ENCODE assay signal across 12 cellular contexts in genomic region chrX:12007881-12008280, GRCh38.
A peak's percentile ranks its signal among the peaks of the same experiment; 100 is the strongest.
DNase-seq lines count a peak whose midpoint lies in the region; ATAC-seq and TF ChIP-seq lines count a peak whose summit lies in the region.
"Had no signal": no experiment of that assay in that cellular context is flagged by ENCODE, and none has a peak within 500 bp of the region (broad histone marks: within the 10 kb centered on the region; RNA-seq: fewer than 3 reads in every experiment).

No MANE protein-coding gene starts in this region.

- no peak for TF ChIP-seq CTCF in mammary epithelial cell (conservative IDR thresholded peaks at IDR 0.05 in 1 of 2, IDR thresholded peaks at IDR 0.05 in 1 of 2; ENCODE audit: extremely low read depth in 1 of 2, insufficient read depth in 1 of 2, low read depth in 1 of 2, low read length in 2 of 2)

- H3K4me3 ChIP-seq in mammary epithelial cell (replicated peaks in 1 of 3; ENCODE audit: insufficient read depth in 1 of 3, low read depth in 2 of 3, low read length in 3 of 3) (no peak overlapping the region), skeletal muscle cell (ENCODE audit: low read depth, low read length) (no peak overlapping the region), neuronal stem cell (ENCODE audit: low read length in 2 of 2) (no peak overlapping the region)

- H3K4me1 ChIP-seq in mammary epithelial cell (ENCODE audit: insufficient read depth, low read length): peaks cover 43% of the 10 kb centered on the region
- no peaks in the 10 kb centered on the region for H3K4me1 ChIP-seq in neuronal stem cell (ENCODE audit: control insufficient read depth in 2 of 2, insufficient read depth in 1 of 2, low read depth in 1 of 2, low read length in 2 of 2)

- no peak overlapping the region for H2BK15ac ChIP-seq in neuronal stem cell (ENCODE audit: low read length)

- DNase-seq in activated naive CD4-positive, alpha-beta T cell treated with anti-CD3 and anti-CD28 coated beads for 36 hours: peak; percentile 13
- DNase-seq in activated naive CD4-positive, alpha-beta T cell treated with Interleukin-2 at 50 U/mL for 16 hours: no peak
- peak; percentile 39 for DNase-seq in HS-27A (ENCODE audit: low read depth)
- peak; percentile 87 for DNase-seq in mammary epithelial cell
- DNase-seq in skeletal muscle cell (ENCODE audit: low read depth): peak; percentile 66
- DNase-seq in neuronal stem cell (ENCODE audit: low spot score): no peak
- DNase-seq in COLO668 (lab: John Stamatoyannopoulos, UW; ENCODE audit: unreplicated experiment): no peak
- DNase-seq: activated effector memory CD4-positive, alpha-beta T cell treated with anti-CD3 and anti-CD28 coated beads, Interleukin-2, amount 50 U/mL, for 16 hours; substantia nigra had no signal

- no peaks in the 10 kb centered on the region for H3K79me2 ChIP-seq in mammary epithelial cell (ENCODE audit: insufficient read depth, low read length)

- H3K36me3 ChIP-seq in mammary epithelial cell (ENCODE audit: insufficient read depth, low read length) (no peaks in the 10 kb centered on the region), neuronal stem cell (replicated peaks in 1 of 2; ENCODE audit: control insufficient read depth in 2 of 2, insufficient read depth in 2 of 2, low read length in 2 of 2) (no peaks in the 10 kb centered on the region)

- in situ Hi-C loops in mammary epithelial cell (cut with MboI; ENCODE audit: low sequenced_read_pairs in 2 of 2): no loop called here

- H3K18ac ChIP-seq in neuronal stem cell (ENCODE audit: low read length): no peak overlapping the region

- intact Hi-C loops in activated naive CD4-positive, alpha-beta T cell treated with anti-CD3 and anti-CD28 coated beads for 36 hours (cut with micrococcal nuclease): no loop called here
- intact Hi-C loops in mammary epithelial cell (cut with micrococcal nuclease): no loop called here

- no peak overlapping the region for H2BK5ac ChIP-seq in neuronal stem cell (ENCODE audit: low read length)

- no peak for ATAC-seq in GM18861 (IDR thresholded peaks at IDR 0.05; ENCODE audit: unreplicated experiment)
- ATAC-seq: HepG2 had no signal

- H4K20me1 ChIP-seq in mammary epithelial cell (ENCODE audit: insufficient read depth, low read length): no peaks in the 10 kb centered on the region

- no peak overlapping the region for H3K4ac ChIP-seq in neuronal stem cell (ENCODE audit: low read length)

- no peak overlapping the region for H2AK5ac ChIP-seq in neuronal stem cell (ENCODE audit: low read depth, low read length)

- H3K9me3 ChIP-seq in mammary epithelial cell (replicated peaks; ENCODE audit: insufficient read depth, low read length) (no peaks in the 10 kb centered on the region), neuronal stem cell (replicated peaks in 1 of 2; ENCODE audit: control insufficient read depth in 2 of 2, insufficient read depth in 1 of 2, low read depth in 1 of 2, low read length in 2 of 2) (no peaks in the 10 kb centered on the region)

- H3K4me2 ChIP-seq in mammary epithelial cell (ENCODE audit: insufficient read depth, low read depth, low read length) (peak overlapping the region; percentile 4), neuronal stem cell (ENCODE audit: insufficient read depth, low read length, poor library complexity, severe bottlenecking) (no peak overlapping the region)

- H4K8ac ChIP-seq in neuronal stem cell (ENCODE audit: low read depth, low read length): no peak overlapping the region

- no peak overlapping the region for H3K23ac ChIP-seq in neuronal stem cell (ENCODE audit: low read depth, low read length, poor library complexity)

- H4K91ac ChIP-seq in neuronal stem cell (ENCODE audit: low read depth, low read length, poor library complexity): no peak overlapping the region

- peak overlapping the region; percentile 51 for H3K27ac ChIP-seq in mammary epithelial cell (ENCODE audit: insufficient read depth, low read depth, low read length)
- H3K27ac ChIP-seq in neuronal stem cell (replicated peaks; ENCODE audit: low read length): no peak overlapping the region

- no peak overlapping the region for H2BK12ac ChIP-seq in neuronal stem cell (ENCODE audit: low read length)

- H3K27me3 Mint-ChIP-seq in activated naive CD4-positive, alpha-beta T cell treated with anti-CD3 and anti-CD28 coated beads for 36 hours (ENCODE audit: low read depth): no peaks in the 10 kb centered on the region

- H3K4me1 Mint-ChIP-seq in activated naive CD4-positive, alpha-beta T cell treated with anti-CD3 and anti-CD28 coated beads for 36 hours (ENCODE audit: low read depth): no peaks in the 10 kb centered on the region
- H3K4me1 Mint-ChIP-seq: mesothelial cell of epicardium had no signal

- H3K4me3 Mint-ChIP-seq in activated naive CD4-positive, alpha-beta T cell treated with anti-CD3 and anti-CD28 coated beads for 36 hours: no peak overlapping the region
- H3K4me3 Mint-ChIP-seq: mesothelial cell of epicardium had no signal

- no peak overlapping the region for H3K14ac ChIP-seq in neuronal stem cell (ENCODE audit: low read length)

- H2AFZ ChIP-seq in mammary epithelial cell (ENCODE audit: low read depth, low read length): peak overlapping the region; percentile 30
- H2AFZ ChIP-seq in neuronal stem cell (ENCODE audit: low read length): no peak overlapping the region

- no peaks in the 10 kb centered on the region for H3K9me3 Mint-ChIP-seq in activated naive CD4-positive, alpha-beta T cell treated with anti-CD3 and anti-CD28 coated beads for 36 hours

- no TSS peak for BruUV-seq in mammary epithelial cell (replicated peaks; lab: Mats Ljungman, UMichigan)

- no peaks in the 10 kb centered on the region for H3K79me1 ChIP-seq in neuronal stem cell (ENCODE audit: low read depth, low read length)

- H3K9ac ChIP-seq in mammary epithelial cell (ENCODE audit: insufficient read depth, low read length) (no peak overlapping the region), neuronal stem cell (ENCODE audit: low read depth, low read length, poor library complexity) (no peak overlapping the region)

- 0% methylated on average over 2 of the region's 2 CpGs for WGBS in mammary epithelial cell (ENCODE audit: low coverage, missing lambda C conversion rate)
- WGBS in neuronal stem cell (ENCODE audit: extremely low coverage in 2 of 2, insufficient read length in 2 of 2, insufficient replicate concordance in 1 of 2), 2 donors: no CpG with 5 or more reads among the region's 2 CpGs

- H3K27me3 ChIP-seq in mammary epithelial cell (ENCODE audit: insufficient read depth, low read length): no peaks in the 10 kb centered on the region
- no peaks in the 10 kb centered on the region for H3K27me3 ChIP-seq in neuronal stem cell (ENCODE audit: control insufficient read depth in 3 of 3, insufficient read depth in 3 of 3, low read depth in 1 of 3, low read length in 3 of 3)

- H2BK120ac ChIP-seq in neuronal stem cell (ENCODE audit: low read depth, low read length): no peak overlapping the region

- no peaks in the 10 kb centered on the region for H3K36me3 Mint-ChIP-seq in activated naive CD4-positive, alpha-beta T cell treated with anti-CD3 and anti-CD28 coated beads for 36 hours (ENCODE audit: low read depth)
- H3K36me3 Mint-ChIP-seq: mesothelial cell of epicardium had no signal

- dilution Hi-C loops in mammary epithelial cell (cut with HindIII; ENCODE audit: low sequenced_read_pairs): no loop called here

- CTCF ChIA-PET in activated naive CD4-positive, alpha-beta T cell treated with anti-CD3 and anti-CD28 coated beads for 36 hours (lab: Charles Lee): no interaction called here
- CTCF ChIA-PET in mammary epithelial cell (lab: Charles Lee; ENCODE audit: low non-redundant PET): no interaction called here

- H3K27ac Mint-ChIP-seq in activated naive CD4-positive, alpha-beta T cell treated with anti-CD3 and anti-CD28 coated beads for 36 hours: no peak overlapping the region
- H3K27ac Mint-ChIP-seq: mesothelial cell of epicardium had no signal

Comparison
In these comparisons a context has a peak if more than half of its experiments do, and no peak if none do; other contexts are left out.
1. DNase-seq: peak in activated naive CD4-positive, alpha-beta T cell treated with anti-CD3 and anti-CD28 coated beads for 36 hours (single experiment), HS-27A (single experiment), mammary epithelial cell (single experiment) and skeletal muscle cell (single experiment); none in activated naive CD4-positive, alpha-beta T cell treated with Interleukin-2 at 50 U/mL for 16 hours (single experiment), neuronal stem cell (single experiment) and COLO668 (single experiment).